Comparison of ENCODE assay signal across 27 cellular contexts in the genomic region with DNA sequence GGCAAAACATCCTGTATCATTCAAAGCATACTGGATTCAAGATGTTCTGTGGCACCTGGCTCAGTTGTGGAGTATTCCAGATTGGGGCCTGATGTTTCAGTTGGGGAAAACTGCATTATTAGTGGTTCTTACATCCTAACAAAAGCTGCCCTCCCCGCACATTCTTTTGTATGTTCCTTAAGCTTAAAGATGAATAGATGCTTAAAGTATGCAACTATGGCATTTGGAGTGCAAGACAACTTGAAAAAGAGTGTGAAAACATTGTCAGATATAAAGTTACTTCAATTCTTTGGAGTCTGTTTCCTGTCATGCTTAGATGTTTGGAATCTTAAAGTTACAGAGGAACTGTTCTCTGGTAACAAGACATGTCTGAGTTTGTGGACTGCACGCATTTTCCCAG. TPM values are rescaled to one million over a fixed set of nuclear protein-coding genes. Genes with fewer than 3 reads are reported as not detected.
DNase-seq lines count a peak whose midpoint lies in the region; ATAC-seq and TF ChIP-seq lines count a peak whose summit lies in the region.
"Had no signal": no experiment of that assay in that cellular context is flagged by ENCODE, and none has a peak within 500 bp of the region (broad histone marks: within the 10 kb centered on the region; RNA-seq: fewer than 3 reads in every experiment).

No MANE protein-coding gene starts in this region.

- H3K4me3 ChIP-seq in fibroblast of the aortic adventitia (ENCODE audit: low read depth, low read length) (no peak overlapping the region), skeletal muscle cell (ENCODE audit: low read depth, low read length) (no peak overlapping the region)
- H3K4me3 ChIP-seq: BLaER1, gastroesophageal sphincter, lower lobe of right lung, ovary, suprapubic skin, upper lobe of right lung had no signal

- no peak for ATAC-seq in GM21576 (IDR thresholded peaks at IDR 0.05; ENCODE audit: unreplicated experiment)
- ATAC-seq: esophagus mucosa; gastroesophageal sphincter; lower lobe of right lung; natural killer cell treated with Interleukin-12 subunit alpha and Interleukin-12 subunit beta and Interleukin-15 and Interleukin-18, amount 100 ng/mL, for 72 hours; upper lobe of right lung had no signal

- DNase-seq in EL (peak; percentile 21), amniotic stem cell (lab: John Stamatoyannopoulos, UW) (peak; percentile 19), fibroblast of the aortic adventitia (ENCODE audit: low read depth) (peak; percentile 29), skeletal muscle cell (ENCODE audit: low read depth) (peak; percentile 16), cortex of kidney (lab: John Stamatoyannopoulos, UW) (no peak)
- DNase-seq in activated effector memory CD4-positive, alpha-beta T cell treated with Interleukin-2 at 50 U/mL for 16 hours, result no peak
- DNase-seq: activated B cell treated with CpG ODN at 0.5 μM for 24 hours; activated CD4-positive, alpha-beta T cell treated with anti-CD3 and anti-CD28 coated beads, Interleukin-2, amount 50 U/mL, for 48 hours; activated naive CD4-positive, alpha-beta T cell treated with anti-CD3 and anti-CD28 coated beads for 36 hours; amygdala; endodermal cell; HCEC 1CT; lower lobe of right lung; NCI-H1930; NCI-H524; OCI-M1; ovary; retina; small intestine; stimulated activated naive CD4-positive, alpha-beta T cell; upper lobe of right lung had no signal

- no peak for TF ChIP-seq CTCF in fibroblast of the aortic adventitia (IDR thresholded peaks at IDR 0.05; ENCODE audit: insufficient read depth, low read length)

RNA-seq across cellular contexts. Expression of a gene that starts 7.2 kb away (rescaled TPM):
- 7.7 and 32.1 TPM in 2 replicates for total RNA-seq in fibroblast of the aortic adventitia (ENCODE audit: low replicate concordance)

RNA-seq across cellular contexts. Expression of a gene that starts 7.3 kb away (rescaled TPM):
- 1.3 and 1.4 TPM in 2 replicates for total RNA-seq in fibroblast of the aortic adventitia (ENCODE audit: low replicate concordance)

RNA-seq across cellular contexts. Expression of a gene that starts 30.0 kb away (rescaled TPM):
- total RNA-seq in fibroblast of the aortic adventitia (ENCODE audit: low replicate concordance), result 1.6 TPM in 1 of 2 replicates, not detected in the other
- total RNA-seq: activated B cell treated with CpG ODN at 0.5 μM for 24 hours; esophagus mucosa; natural killer cell treated with Interleukin-12 subunit alpha and Interleukin-12 subunit beta and Interleukin-15 and Interleukin-18, amount 100 ng/mL, for 72 hours had no signal

Comparison
In these comparisons a context has a peak if more than half of its experiments do, and no peak if none do; other contexts are left out.
1. DNase-seq: peak in EL (single experiment), amniotic stem cell (single experiment), fibroblast of the aortic adventitia (single experiment) and skeletal muscle cell (single experiment); none in activated effector memory CD4-positive, alpha-beta T cell treated with Interleukin-2 at 50 U/mL for 16 hours (single experiment) and cortex of kidney (single experiment).